10 cellular contexts compared by ENCODE assay signal in the genomic region with DNA sequence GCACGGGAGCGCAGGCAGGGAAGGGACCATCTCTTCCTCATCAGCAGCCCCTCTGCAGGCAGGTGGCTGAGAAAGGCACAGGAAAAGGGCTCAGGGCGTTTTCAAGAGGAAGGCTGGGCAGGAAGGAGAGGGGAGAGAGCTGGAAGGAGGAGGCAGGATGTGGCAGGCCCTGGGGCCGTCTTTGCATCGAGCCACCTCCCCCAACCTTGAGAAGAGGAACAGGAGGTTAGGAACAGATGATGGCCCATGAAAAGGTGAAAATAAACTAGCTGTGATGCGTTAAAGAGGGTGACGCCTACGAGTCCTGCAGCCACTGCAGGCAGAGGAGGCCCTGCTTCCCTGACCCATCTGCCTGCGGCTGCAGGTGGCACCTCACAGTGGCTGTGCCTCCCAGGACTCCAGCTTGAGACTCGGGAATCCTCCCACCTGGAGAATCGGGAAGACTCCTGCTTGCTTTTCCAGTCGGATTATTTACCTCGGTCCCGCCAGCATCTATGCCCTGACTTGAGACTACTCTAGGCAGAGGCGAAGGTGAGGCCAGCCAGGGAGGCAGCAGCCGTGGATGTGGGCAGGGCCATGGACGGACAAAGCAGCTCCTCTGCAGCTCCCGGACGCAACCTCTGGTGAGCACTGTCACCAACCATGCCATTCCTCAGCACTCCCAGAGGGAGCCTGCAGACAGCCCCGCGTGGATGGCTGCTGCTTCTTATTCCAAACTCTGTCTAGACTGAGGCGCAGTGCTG. TPM values are rescaled to one million over a fixed set of nuclear protein-coding genes. Genes with fewer than 3 reads are reported as not detected.
DNase-seq lines count a peak whose midpoint lies in the region; ATAC-seq, FAIRE-seq and TF ChIP-seq lines count a peak whose summit lies in the region.
"Had no signal": no experiment of that assay in that cellular context is flagged by ENCODE, and none has a peak within 500 bp of the region (broad histone marks: within the 10 kb centered on the region; RNA-seq: fewer than 3 reads in every experiment).

No MANE protein-coding gene starts in this region.

- H2BK15ac ChIP-seq in H1 (ENCODE audit: low read length) = no peak overlapping the region

- peak; percentile 8 for DNase-seq in EH (ENCODE audit: low read depth)
- DNase-seq in KG1 (lab: John Stamatoyannopoulos, UW) = peak; percentile 24
- DNase-seq in H1 (ENCODE audit: low read depth in 1 of 2, low spot score in 2 of 2) = no peak
- no peak for DNase-seq in NCI-H82 (lab: John Stamatoyannopoulos, UW)
- no peak for DNase-seq in breast epithelium (ENCODE audit: low spot score in 2 of 2)
- no peak for DNase-seq in esophagus muscularis mucosa (ENCODE audit: extremely low spot score)
- DNase-seq: NCI-H1105, ovary had no signal

- H2BK5ac ChIP-seq in H1 (ENCODE audit: low read depth, low read length) = 0 out of 2 replicates have a peak overlapping the region, but pooled peaks have one; percentile 53

- no peak overlapping the region for H2BK20ac ChIP-seq in H1 (ENCODE audit: low read length)

- TF ChIP-seq POLR2A in H1 (IDR thresholded peaks at IDR 0.05; ENCODE audit: control extremely low read depth in 1 of 2, low read depth in 2 of 2, low read length in 2 of 2) (no peak), breast epithelium (IDR thresholded peaks at IDR 0.05) (no peak), esophagus muscularis mucosa (IDR thresholded peaks at IDR 0.05; ENCODE audit: low read depth) (no peak)

- no peak overlapping the region for H3K4me2 ChIP-seq in H1 (ENCODE audit: insufficient read depth in 1 of 2, low read depth in 2 of 2, low read length in 2 of 2)

- 78% methylated on average over 22 of the region's 22 CpGs; no CpG with 5 or more reads in 1 of the 2 experiments for WGBS in H1 (ENCODE audit: extremely low coverage in 1 of 2, insufficient coverage in 1 of 2, insufficient read length in 1 of 2, insufficient replicate concordance in 2 of 2, low coverage in 1 of 2, low lambda C conversion rate in 2 of 2, missing lambda C conversion rate in 1 of 2), 2 experiments
- WGBS in esophagus muscularis mucosa = 69% methylated on average over 21 of the region's 22 CpGs

- no peak overlapping the region for H3K4me3 ChIP-seq in H1 (ENCODE audit: extremely low read depth in 1 of 4, insufficient read depth in 2 of 4, low read depth in 3 of 4, low read length in 4 of 4)
- H3K4me3 ChIP-seq in breast epithelium = no peak overlapping the region
- no peak overlapping the region for H3K4me3 ChIP-seq in esophagus muscularis mucosa
- H3K4me3 ChIP-seq: ovary had no signal

- peak overlapping the region; percentile 61; the same call in 1 of the 2 replicates for H2BK12ac ChIP-seq in H1 (ENCODE audit: low read depth, low read length)

- H4K20me1 ChIP-seq in H1 (replicated peaks in 1 of 2; ENCODE audit: control insufficient read depth in 1 of 2, insufficient read depth in 2 of 2, low read length in 2 of 2) = no peaks in the 10 kb centered on the region

- H3K4me1 ChIP-seq in H1 (replicated peaks in 1 of 4; ENCODE audit: control insufficient read depth in 3 of 4, insufficient read depth in 4 of 4, low read length in 3 of 4) (peaks cover 0 to 5% (median 1%) of the 10 kb centered on the region in 4 experiments; a peak in 1 of 7 replicates), breast epithelium (no peaks in the 10 kb centered on the region), esophagus muscularis mucosa (no peaks in the 10 kb centered on the region)

- no peaks in the 10 kb centered on the region for H3K36me3 ChIP-seq in H1 (ENCODE audit: control insufficient read depth in 2 of 4, insufficient read depth in 4 of 4, low read length in 3 of 4)
- H3K36me3 ChIP-seq in breast epithelium = peaks cover 3% of the 10 kb centered on the region
- H3K36me3 ChIP-seq in esophagus muscularis mucosa = peaks cover 18 to 52% (median 23%) of the 10 kb centered on the region in 4 donors
- H3K36me3 ChIP-seq: ovary had no signal

- peak overlapping the region; percentile 42; the same call in 1 of the 2 replicates for H2AFZ ChIP-seq in H1 (ENCODE audit: low read length)

- H3K27me3 ChIP-seq in H1 (replicated peaks in 1 of 4; ENCODE audit: control insufficient read depth in 3 of 4, extremely low read depth in 1 of 4, insufficient read depth in 3 of 4, low read length in 3 of 4) = no peaks in the 10 kb centered on the region
- H3K27me3 ChIP-seq in breast epithelium = no peaks in the 10 kb centered on the region
- no peaks in the 10 kb centered on the region for H3K27me3 ChIP-seq in esophagus muscularis mucosa
- H3K27me3 ChIP-seq: ovary had no signal

- intact Hi-C loops in breast epithelium (cut with DNase I; ENCODE audit: low total_unique reads) (no loop called here), esophagus muscularis mucosa (cut with DNase I) (no loop called here)

- H3K9me3 ChIP-seq in H1 (ENCODE audit: insufficient read depth in 2 of 2, low read depth in 1 of 2, low read length in 1 of 2) (no peaks in the 10 kb centered on the region), breast epithelium (peaks cover 0 to 3% of the 10 kb centered on the region in 2 donors), esophagus muscularis mucosa (no peaks in the 10 kb centered on the region)
- H3K9me3 ChIP-seq: ovary had no signal

- no peak for TF ChIP-seq RAD21 in H1 (IDR thresholded peaks at IDR 0.05 in 1 of 2, conservative IDR thresholded peaks at IDR 0.05 in 1 of 2; ENCODE audit: low read depth in 2 of 2, low read length in 2 of 2)

- no peak overlapping the region for H3K27ac ChIP-seq in H1 (ENCODE audit: low read depth, low read length)
- H3K27ac ChIP-seq in breast epithelium = no peak overlapping the region
- no peak overlapping the region for H3K27ac ChIP-seq in esophagus muscularis mucosa (replicated peaks in 1 of 4)
- H3K27ac ChIP-seq: ovary had no signal

- H3K23ac ChIP-seq in H1 (ENCODE audit: insufficient read length) = no peak overlapping the region

- H3K23me2 ChIP-seq in H1 (ENCODE audit: low read depth, low read length) = no peaks in the 10 kb centered on the region

- peak overlapping the region; percentile 65 for H4K8ac ChIP-seq in H1 (ENCODE audit: extremely low read depth, insufficient read depth, low read length)

- CTCF ChIA-PET in H1 (lab: Charles Lee; ENCODE audit: partially characterized antibody) = interaction anchor here (1.0 kb wide), 1 partner anchor 9 kb away, joined by 3 read pairs; no protein-coding TSS in a partner anchor

- TF ChIP-seq EP300 in H1 (IDR thresholded peaks at IDR 0.05; ENCODE audit: borderline replicate concordance in 1 of 2, low read depth in 2 of 2, low read length in 2 of 2) = no peak
- TF ChIP-seq EP300 in esophagus muscularis mucosa (IDR thresholded peaks at IDR 0.05) = no peak

- TF ChIP-seq CTCF in H1 (IDR thresholded peaks at IDR 0.05; ENCODE audit: control extremely low read depth in 1 of 3, insufficient read depth in 1 of 3, low read depth in 1 of 3, low read length in 3 of 3) (no peak), breast epithelium (IDR thresholded peaks at IDR 0.05) (no peak), esophagus muscularis mucosa (IDR thresholded peaks at IDR 0.05) (no peak)

- no peaks in the 10 kb centered on the region for H3K79me1 ChIP-seq in H1 (ENCODE audit: low read depth, low read length)

- H3K18ac ChIP-seq in H1 (ENCODE audit: extremely low read depth, low read length) = no peak overlapping the region

- H4K91ac ChIP-seq in H1 (replicated peaks; ENCODE audit: insufficient read length, low read length) = no peak overlapping the region

- FAIRE-seq in H1 (lab: Jason Lieb, UNC) = no peak

- no peak overlapping the region for H3K14ac ChIP-seq in H1 (ENCODE audit: insufficient read length)

- ATAC-seq in GM21423 (IDR thresholded peaks at IDR 0.05; ENCODE audit: unreplicated experiment) (peak; percentile 92), HG02840 (IDR thresholded peaks at IDR 0.05; ENCODE audit: low FRiP score, unreplicated experiment) (no peak)

- no peak overlapping the region for H3K4ac ChIP-seq in H1 (replicated peaks; ENCODE audit: insufficient read length, low read depth, low read length)

- H2AK5ac ChIP-seq in H1 (ENCODE audit: low read depth, low read length) = no peak overlapping the region

- H3K9ac ChIP-seq in H1 (replicated peaks in 1 of 4; ENCODE audit: extremely low read depth in 1 of 4, low read depth in 3 of 4, low read length in 3 of 4) = no peak overlapping the region

- H2BK120ac ChIP-seq in H1 (replicated peaks; ENCODE audit: low read depth, low read length) = no peak overlapping the region

- no peak overlapping the region for H3K56ac ChIP-seq in H1 (replicated peaks; ENCODE audit: insufficient read length, low read depth, low read length)

- H4K5ac ChIP-seq in H1 (ENCODE audit: insufficient read length, low read depth, low read length) = no peak overlapping the region

- H3K79me2 ChIP-seq in H1 (ENCODE audit: control insufficient read depth in 1 of 2, insufficient read depth in 2 of 2, low read length in 2 of 2) = no peaks in the 10 kb centered on the region

- POLR2A ChIA-PET in H1 (lab: Charles Lee; ENCODE audit: partially characterized antibody) = interaction anchor here (0.9 to 1.3 kb wide), 3 partner anchors 10 to 19 kb away, joined by 3 to 4 read pairs (median 3); a partner anchor contains a TSS

TF ChIP-seq in H1, 55 proteins besides CTCF, POLR2A, EP300 and RAD21 (continues in another document):
- TF ChIP-seq SRF (IDR thresholded peaks at IDR 0.05; ENCODE audit: low read depth, low read length) (no peak), BCL11A (IDR thresholded peaks at IDR 0.05; ENCODE audit: low read depth in 2 of 2, low read length in 2 of 2) (no peak), PHF8 (conservative IDR thresholded peaks at IDR 0.05; ENCODE audit: low read depth, low read length) (no peak)
- TF ChIP-seq, protein P1, sequence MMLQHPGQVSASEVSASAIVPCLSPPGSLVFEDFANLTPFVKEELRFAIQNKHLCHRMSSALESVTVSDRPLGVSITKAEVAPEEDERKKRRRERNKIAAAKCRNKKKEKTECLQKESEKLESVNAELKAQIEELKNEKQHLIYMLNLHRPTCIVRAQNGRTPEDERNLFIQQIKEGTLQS (IDR thresholded peaks at IDR 0.05; ENCODE audit: insufficient read depth, low read depth, low read length) = no peak
- TF ChIP-seq, protein P2, sequence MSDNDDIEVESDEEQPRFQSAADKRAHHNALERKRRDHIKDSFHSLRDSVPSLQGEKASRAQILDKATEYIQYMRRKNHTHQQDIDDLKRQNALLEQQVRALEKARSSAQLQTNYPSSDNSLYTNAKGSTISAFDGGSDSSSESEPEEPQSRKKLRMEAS (IDR thresholded peaks at IDR 0.05) = no peak

RNA-seq across cellular contexts. Expression of a gene that starts 18.2 kb away (rescaled TPM):
- total RNA-seq in H1 (2021; fragmentation: NEBNext Ultra II Directional; extraction: Animal tissue kit (Norgen Biotek cat#: 25700)) = 20.1 and 22.0 TPM in 2 replicates
- 23.2 and 28.3 TPM in 2 replicates for polyA plus RNA-seq in H1 (2011; rRNA removed)
- polyA plus RNA-seq in H1 (2011; cell fraction: cytosol; rRNA removed) = 31.6 TPM
- 14.9 TPM for polyA plus RNA-seq in H1 (2011; cell fraction: nucleus; rRNA removed)
- polyA plus RNA-seq in H1 (2012, experiment 1 of 2) = 20.7 to 22.9 TPM (median 21.2 TPM) in 4 replicates
- polyA plus RNA-seq in H1 (2012, experiment 2 of 2) = 17.4 TPM
- polyA plus RNA-seq in H1 (2013, experiment 1 of 2) = 20.8 TPM
- polyA plus RNA-seq in H1 (2013, experiment 2 of 2) = 18.7 TPM
- 2.9 and 3.3 TPM in 2 replicates for polyA minus RNA-seq in H1 (2011; rRNA and poly(A)+ RNA removed)
- polyA minus RNA-seq in H1 (2011; cell fraction: cytosol; rRNA and poly(A)+ RNA removed) = 8.4 TPM
- polyA minus RNA-seq in H1 (2011; cell fraction: nucleus; rRNA and poly(A)+ RNA removed) = 14.7 TPM
- total RNA-seq in breast epithelium = 10 to 100 TPM; 25.6 to 29.9 (median 25.9) TPM
- total RNA-seq in esophagus muscularis mucosa = 10 to 100 TPM; 29.9 to 47.2 (median 35.2) TPM

Comparison
In these comparisons a context has a peak if more than half of its experiments do, and no peak if none do; other contexts are left out.
1. DNase-seq: peak in EH (single experiment) and KG1 (single experiment); none in H1 (0 of 2), NCI-H82 (single experiment), breast epithelium (0 of 2) and esophagus muscularis mucosa (single experiment).